17 cellular contexts compared by ENCODE assay signal in genomic region chr14:99410019-99410418, GRCh38.
A peak's percentile ranks its signal among the peaks of the same experiment; 100 is the strongest.
DNase-seq lines count a peak whose midpoint lies in the region; ATAC-seq and TF ChIP-seq lines count a peak whose summit lies in the region.
"Had no signal": no experiment of that assay in that cellular context is flagged by ENCODE, and none has a peak within 500 bp of the region (broad histone marks: within the 10 kb centered on the region; RNA-seq: fewer than 3 reads in every experiment).

No MANE protein-coding gene starts in this region.

- no peaks in the 10 kb centered on the region for H3K9me3 Mint-ChIP-seq in WTC11
- no peaks in the 10 kb centered on the region for H3K9me3 Mint-ChIP-seq in activated CD4-positive, alpha-beta memory T cell treated with anti-CD3 and anti-CD28 coated beads for 36 hours
- H3K9me3 Mint-ChIP-seq: CD4-positive, alpha-beta memory T cell had no signal

- CTCF ChIA-PET in WTC11 (lab: Charles Lee), result interaction anchor here (1.1 to 13.7 kb wide), 4 partner anchors 17 to 235 kb away, joined by 3 to 416 read pairs (median 7); no protein-coding TSS in a partner anchor
- CTCF ChIA-PET in activated CD4-positive, alpha-beta memory T cell treated with anti-CD3 and anti-CD28 coated beads for 36 hours (lab: Charles Lee), result interaction anchor here (20.4 kb wide), 1 partner anchor 15 kb away, joined by 401 read pairs; no protein-coding TSS in a partner anchor

- in situ Hi-C loops in GM13976 (cut with MboI; ENCODE audit: low sequenced_read_pairs, unreplicated experiment) (no loop called here), KBM-7 (cut with MboI; ENCODE audit: low pct_unique_long_range_greater_than_20kb, low sequenced_read_pairs) (no loop called here)

- no peak for TF ChIP-seq POLR2A in sigmoid colon (IDR thresholded peaks at IDR 0.05)

- H3K9ac ChIP-seq in HUES48 (ENCODE audit: low read depth, low read length), result no peak overlapping the region

- H3K27ac Mint-ChIP-seq in WTC11, result peak overlapping the region; percentile 75
- no peak overlapping the region for H3K27ac Mint-ChIP-seq in activated CD4-positive, alpha-beta memory T cell treated with anti-CD3 and anti-CD28 coated beads for 36 hours

- no peaks in the 10 kb centered on the region for H3K9me3 ChIP-seq in HUES48 (ENCODE audit: control insufficient read depth, insufficient read depth, low read length)
- H3K9me3 ChIP-seq in sigmoid colon, result no peaks in the 10 kb centered on the region
- H3K9me3 ChIP-seq: A549, BE2C had no signal

- no peaks in the 10 kb centered on the region for H3K27me3 ChIP-seq in HUES48 (ENCODE audit: control insufficient read depth, insufficient read depth, low read length)
- no peaks in the 10 kb centered on the region for H3K27me3 ChIP-seq in sigmoid colon
- H3K27me3 ChIP-seq: BE2C had no signal

- H3K27ac ChIP-seq in HUES48 (ENCODE audit: low read depth, low read length), result peak overlapping the region; percentile 66
- no peak overlapping the region for H3K27ac ChIP-seq in sigmoid colon
- H3K27ac ChIP-seq: A549, C4-2B, HL-60 had no signal

- ATAC-seq in WTC11, result no peak; the same call in 1 of the 2 replicates
- ATAC-seq: A549, HCT116 had no signal

- H3K4me3 ChIP-seq in HUES48 (ENCODE audit: low read depth, low read length) (no peak overlapping the region), sigmoid colon (no peak overlapping the region)
- H3K4me3 ChIP-seq: A549 had no signal

- H3K4me1 ChIP-seq in HUES48 (ENCODE audit: control insufficient read depth, insufficient read depth, low read length), result peaks cover 71% of the 10 kb centered on the region
- no peaks in the 10 kb centered on the region for H3K4me1 ChIP-seq in sigmoid colon
- H3K4me1 ChIP-seq: A549, BE2C had no signal

- POLR2A ChIA-PET in WTC11 (lab: Charles Lee), result no interaction called here
- POLR2A ChIA-PET in activated CD4-positive, alpha-beta memory T cell treated with anti-CD3 and anti-CD28 coated beads for 36 hours (lab: Charles Lee), result no interaction called here

- H3K4me3 Mint-ChIP-seq in WTC11, result no peak overlapping the region
- H3K4me3 Mint-ChIP-seq in activated CD4-positive, alpha-beta memory T cell treated with anti-CD3 and anti-CD28 coated beads for 36 hours, result no peak overlapping the region

- H3K4me1 Mint-ChIP-seq in WTC11, result peaks cover 84% of the 10 kb centered on the region
- peaks cover 19% of the 10 kb centered on the region for H3K4me1 Mint-ChIP-seq in activated CD4-positive, alpha-beta memory T cell treated with anti-CD3 and anti-CD28 coated beads for 36 hours (ENCODE audit: low read depth)

- intact Hi-C loops in head of caudate nucleus (cut with DNase I), result no loop called here
- intact Hi-C loops in sigmoid colon (cut with DNase I), result no loop called here
- intact Hi-C loops in activated CD4-positive, alpha-beta memory T cell treated with anti-CD3 and anti-CD28 coated beads for 36 hours (cut with micrococcal nuclease), result loop anchor here (5.0 to 10.0 kb wide), 2 partner anchors 133 to 215 kb away; no protein-coding TSS in a partner anchor

- peaks cover 15% of the 10 kb centered on the region for H3K36me3 ChIP-seq in HUES48 (ENCODE audit: control insufficient read depth, insufficient read depth, low read length)
- H3K36me3 ChIP-seq in sigmoid colon, result peaks cover 4 to 78% (median 10%) of the 10 kb centered on the region in 4 donors

- TF ChIP-seq CTCF in WTC11 (IDR thresholded peaks at IDR 0.05) (no peak), sigmoid colon (IDR thresholded peaks at IDR 0.05) (no peak), GM13976 (IDR thresholded peaks at IDR 0.05; ENCODE audit: borderline replicate concordance, control extremely low read depth, extremely low read depth, insufficient read depth, missing control alignments) (no peak)

- WGBS in sigmoid colon, 2 donors, result 94 to 97% methylated on average over 10 of the region's 10 CpGs

- no peaks in the 10 kb centered on the region for H3K27me3 Mint-ChIP-seq in WTC11 (ENCODE audit: low read depth)
- no peaks in the 10 kb centered on the region for H3K27me3 Mint-ChIP-seq in activated CD4-positive, alpha-beta memory T cell treated with anti-CD3 and anti-CD28 coated beads for 36 hours
- H3K27me3 Mint-ChIP-seq: CD4-positive, alpha-beta memory T cell had no signal

- TF ChIP-seq EP300 in sigmoid colon (IDR thresholded peaks at IDR 0.05), result no peak

- peaks cover 2% of the 10 kb centered on the region; the same call in 1 of the 2 replicates for H3K36me3 Mint-ChIP-seq in WTC11
- peaks cover 28% of the 10 kb centered on the region for H3K36me3 Mint-ChIP-seq in activated CD4-positive, alpha-beta memory T cell treated with anti-CD3 and anti-CD28 coated beads for 36 hours

- DNase-seq in WTC11 (ENCODE audit: low spot score) (no peak), head of caudate nucleus (peak in 26 of 42 donors; percentile 19 to 73 (median 48)), sigmoid colon (peak; percentile 36), GM13976 (ENCODE audit: low spot score) (no peak), KBM-7 (no peak), NCI-H146 (lab: John Stamatoyannopoulos, UW) (no peak)
- no peak for DNase-seq in activated CD4-positive, alpha-beta memory T cell treated with anti-CD3 and anti-CD28 coated beads for 36 hours
- DNase-seq: BE2C; CD4-positive, alpha-beta memory T cell; DMS153; EL; IMR-90 had no signal

TF ChIP-seq in WTC11, 78 proteins besides CTCF, POLR2A, EP300 and RAD21:
- TF ChIP-seq JUN (CRISPR knock-in tag; IDR thresholded peaks at IDR 0.05) (no peak), MXD4 (CRISPR knock-in tag; IDR thresholded peaks at IDR 0.05; ENCODE audit: borderline replicate concordance) (no peak), TCF7 (CRISPR knock-in tag; IDR thresholded peaks at IDR 0.05; ENCODE audit: low read depth) (no peak), AR (CRISPR knock-in tag; IDR thresholded peaks at IDR 0.05) (no peak), ATF2 (CRISPR knock-in tag; IDR thresholded peaks at IDR 0.05; ENCODE audit: borderline replicate concordance, low read depth) (no peak), E2F1 (CRISPR knock-in tag; IDR thresholded peaks at IDR 0.05) (no peak), NFYB (CRISPR knock-in tag; conservative IDR thresholded peaks at IDR 0.05; ENCODE audit: low read depth) (no peak), ZNF396 (CRISPR knock-in tag; IDR thresholded peaks at IDR 0.05; ENCODE audit: borderline replicate concordance) (no peak)

Comparison
In these comparisons a context has a peak if more than half of its experiments do, and no peak if none do; other contexts are left out.
1. DNase-seq: peak in head of caudate nucleus (26 of 42) and sigmoid colon (single experiment); none in WTC11 (single experiment), GM13976 (single experiment), KBM-7 (single experiment), activated CD4-positive, alpha-beta memory T cell treated with anti-CD3 and anti-CD28 coated beads for 36 hours (single experiment) and NCI-H146 (single experiment).